16 cellular contexts compared by ENCODE assay signal in genomic region chr15:96093063-96093462, GRCh38.
"Had no signal": no experiment of that assay in that cellular context is flagged by ENCODE, and none has a peak within 500 bp of the region (broad histone marks: within the 10 kb centered on the region; RNA-seq: fewer than 3 reads in every experiment).

No MANE protein-coding gene starts in this region.

- DNase-seq: activated CD4-positive, alpha-beta T cell treated with anti-CD3 and anti-CD28 coated beads, Interleukin-2, amount 10 ng/mL, durations not matched to agents 7 days and 5 days; activated CD4-positive, CD25-positive, alpha-beta regulatory T cell; activated CD8-positive, alpha-beta memory T cell treated with anti-CD3 and anti-CD28 coated beads, Interleukin-2, amount 50 U/mL, for 48 hours; activated gamma-delta T cell treated with Interleukin-2 at 50 U/mL for 16 hours; activated T-cell treated with anti-CD3 and anti-CD28 coated beads, Interleukin-2, amount 50 U/mL, for 72 hours; brain microvascular endothelial cell; cortex of kidney; effector CD8-positive, alpha-beta T cell; mucosa of descending colon; naive thymus-derived CD4-positive, alpha-beta T cell; pancreas; stimulated activated CD4-positive, alpha-beta T cell treated with anti-CD3 and anti-CD28 coated beads, Interleukin-4, amount 100 ng/mL, for 24 hours; stimulated activated naive CD4-positive, alpha-beta T cell; tibial artery had no signal

- FAIRE-seq: islet of Langerhans, pancreas had no signal

- ATAC-seq: activated T-cell treated with anti-CD3 and anti-CD28 coated beads, Interleukin-2, amount 50 U/mL, for 72 hours; mucosa of descending colon; naive thymus-derived CD4-positive, alpha-beta T cell; pancreas had no signal

- H3K9me3 ChIP-seq: mucosa of descending colon, pancreas, tibial artery had no signal

- H3K4me3 ChIP-seq: lung, mucosa of descending colon, pancreas, tibial artery had no signal

- H3K36me3 ChIP-seq: brain microvascular endothelial cell, pancreas, tibial artery had no signal

- H3K27me3 ChIP-seq: brain microvascular endothelial cell, pancreas, tibial artery had no signal

- H3K4me1 ChIP-seq: pancreas had no signal

- H3K27ac ChIP-seq: brain microvascular endothelial cell, pancreas, tibial artery had no signal
